In genomic region chr10:127228195-127228785, GRCh38 we compare ENCODE assay signal across 16 cellular contexts. TPM values are rescaled to one million over a fixed set of nuclear protein-coding genes. Genes with fewer than 3 reads are reported as not detected.
DNase-seq lines count a peak whose midpoint lies in the region; ATAC-seq and TF ChIP-seq lines count a peak whose summit lies in the region.
"Had no signal": no experiment of that assay in that cellular context is flagged by ENCODE, and none has a peak within 500 bp of the region (broad histone marks: within the 10 kb centered on the region; RNA-seq: fewer than 3 reads in every experiment).

No MANE protein-coding gene starts in this region.

- H3K4me2 ChIP-seq in skeletal muscle satellite cell (ENCODE audit: low read length) = peak overlapping the region; percentile 45
- H3K4me2 ChIP-seq: BLaER1 treated with 17β-estradiol and CSF1 and Interleukin-3, amounts not matched to agents 10 nM and 100 nM had no signal

- no peaks in the 10 kb centered on the region for H3K27me3 ChIP-seq in skeletal muscle satellite cell (ENCODE audit: control insufficient read depth, insufficient read depth, low read length)
- H3K27me3 ChIP-seq in endodermal cell (ENCODE audit: control insufficient read depth, insufficient read depth, low read length, poor library complexity, severe bottlenecking) = no peaks in the 10 kb centered on the region
- H3K27me3 ChIP-seq: BLaER1 treated with 17β-estradiol and CSF1 and Interleukin-3, amounts not matched to agents 10 nM and 100 nM; colonic mucosa had no signal

- H3K27me3 Mint-ChIP-seq in endodermal cell (ENCODE audit: insufficient read depth) = no peaks in the 10 kb centered on the region

- H3K4me3 Mint-ChIP-seq in endodermal cell = no peak overlapping the region

- no peak overlapping the region for H3K27ac ChIP-seq in endodermal cell (ENCODE audit: low read depth, low read length)
- H3K27ac ChIP-seq: BLaER1 treated with 17β-estradiol and CSF1 and Interleukin-3, amounts not matched to agents 10 nM and 100 nM; colonic mucosa had no signal

- DNase-seq in HuH-7 (ENCODE audit: low spot score) = peak; percentile 37
- DNase-seq in amniotic epithelial cell (ENCODE audit: low read depth) = peak; percentile 27
- DNase-seq in left lobe of liver (ENCODE audit: low spot score) = peak; percentile 53
- no peak for DNase-seq in COR-L47 (lab: John Stamatoyannopoulos, UW)
- DNase-seq in endodermal cell = no peak
- DNase-seq in NOMO-1 treated with dmso at 0.1 percent for 144 hours (lab: John Stamatoyannopoulos, UW; ENCODE audit: unreplicated experiment) = no peak
- DNase-seq: activated CD4-positive, CD25-positive, alpha-beta regulatory T cell; activated effector memory CD4-positive, alpha-beta T cell treated with Interleukin-2 at 50 U/mL for 16 hours; colonic mucosa; DMS79 treated with DMSO at 0.1 percent for 48 hours; H7; T-helper 1 cell had no signal

- TF ChIP-seq CTCF in endodermal cell (conservative IDR thresholded peaks at IDR 0.05) = no peak

- H3K27ac Mint-ChIP-seq in endodermal cell = no peak overlapping the region

- H3K36me3 Mint-ChIP-seq in endodermal cell (ENCODE audit: low read depth) = peaks cover 7% of the 10 kb centered on the region

- H3K9ac ChIP-seq in skeletal muscle satellite cell (ENCODE audit: low read depth, low read length) = no peak overlapping the region
- no peak overlapping the region for H3K9ac ChIP-seq in endodermal cell (ENCODE audit: extremely low read depth, low read length, poor library complexity, severe bottlenecking)
- H3K9ac ChIP-seq: BLaER1 treated with 17β-estradiol and CSF1 and Interleukin-3, amounts not matched to agents 10 nM and 100 nM had no signal

- H3K9me3 Mint-ChIP-seq in endodermal cell = no peaks in the 10 kb centered on the region

- ATAC-seq in left lobe of liver = peak; percentile 75

- H3K4me1 ChIP-seq in skeletal muscle satellite cell (ENCODE audit: control insufficient read depth, insufficient read depth, low read length) = peaks cover 10% of the 10 kb centered on the region
- no peaks in the 10 kb centered on the region for H3K4me1 ChIP-seq in endodermal cell (ENCODE audit: control insufficient read depth, insufficient read depth, low read length)
- H3K4me1 ChIP-seq: BLaER1 treated with 17β-estradiol and CSF1 and Interleukin-3, amounts not matched to agents 10 nM and 100 nM; colonic mucosa had no signal

- no peaks in the 10 kb centered on the region for H3K36me3 ChIP-seq in skeletal muscle satellite cell (ENCODE audit: insufficient read depth, low read length)
- H3K36me3 ChIP-seq in endodermal cell (ENCODE audit: control insufficient read depth, insufficient read depth, low read length) = no peaks in the 10 kb centered on the region
- H3K36me3 ChIP-seq: BLaER1 treated with 17β-estradiol and CSF1 and Interleukin-3, amounts not matched to agents 10 nM and 100 nM; colonic mucosa; prostate gland had no signal

- no peaks in the 10 kb centered on the region for H3K4me1 Mint-ChIP-seq in endodermal cell

- H3K4me3 ChIP-seq in skeletal muscle satellite cell (ENCODE audit: low read length) (no peak overlapping the region), endodermal cell (ENCODE audit: low read length) (no peak overlapping the region)
- H3K4me3 ChIP-seq: BLaER1 treated with 17β-estradiol and CSF1 and Interleukin-3, amounts not matched to agents 10 nM and 100 nM; colonic mucosa; prostate gland had no signal

- H3K9me3 ChIP-seq in skeletal muscle satellite cell (replicated peaks; ENCODE audit: low read length) (no peaks in the 10 kb centered on the region), endodermal cell (ENCODE audit: control insufficient read depth, low read length) (no peaks in the 10 kb centered on the region)
- H3K9me3 ChIP-seq: BLaER1 treated with 17β-estradiol and CSF1 and Interleukin-3, amounts not matched to agents 10 nM and 100 nM; colonic mucosa; prostate gland had no signal

- WGBS in endodermal cell (ENCODE audit: insufficient coverage in 1 of 2, insufficient read length in 1 of 2), 2 experiments = 79 to 86% methylated on average over 10 to 12 of the region's 12 CpGs

RNA-seq across cellular contexts. Expression of gene INSYN2A, which starts 31.9 kb away (rescaled TPM):
- total RNA-seq in left lobe of liver (not detected), endodermal cell (under 1 TPM in 1 of 2 donors, not detected in 1; 0.09 TPM)
- 0.66 and 1.5 TPM in 2 replicates for total RNA-seq in skeletal muscle satellite cell (2012; rRNA removed)
- polyA plus RNA-seq in endodermal cell (2013, experiment 1 of 2) = 0.21 TPM
- 0.21 TPM for polyA plus RNA-seq in endodermal cell (2013, experiment 2 of 2)
- polyA plus RNA-seq: esophagus had no signal

Comparison
In these comparisons a context has a peak if more than half of its experiments do, and no peak if none do; other contexts are left out.
1. DNase-seq: peak in HuH-7 (single experiment), amniotic epithelial cell (single experiment) and left lobe of liver (single experiment); none in COR-L47 (single experiment), endodermal cell (single experiment) and NOMO-1 treated with dmso at 0.1 percent for 144 hours (single experiment).